In genomic region chr15:20192982-20193507, GRCh38 we compare ENCODE assay signal across 8 cellular contexts.
DNase-seq lines count a peak whose midpoint lies in the region; ATAC-seq and TF ChIP-seq lines count a peak whose summit lies in the region.
"Not testable (repeated sequence)": the region's sequence is repeated elsewhere in the genome, so short reads cannot be mapped to it uniquely, and the experiment has no call there.

No MANE protein-coding gene starts in this region.

- H3K9me3 ChIP-seq in CD4-positive, CD25-positive, alpha-beta regulatory T cell (ENCODE audit: control insufficient read depth in 2 of 2, low read length in 2 of 2); OCI-LY7 (ENCODE audit: low read length): not testable (repeated sequence)
- peaks cover 30% of the 10 kb centered on the region for H3K9me3 ChIP-seq in mucosa of descending colon

- CTCF ChIA-PET in OCI-LY7 (lab: Charles Lee; ENCODE audit: unreplicated experiment); activated CD4-positive, alpha-beta memory T cell treated with anti-CD3 and anti-CD28 coated beads for 36 hours (lab: Charles Lee): not testable (repeated sequence)

- not testable (repeated sequence) for H3K9me2 ChIP-seq in OCI-LY7 (ENCODE audit: insufficient read depth, low read length)

- DNase-seq in CD4-positive, CD25-positive, alpha-beta regulatory T cell: peak; percentile 23 to 47 (median 27)
- peak; percentile 0 for DNase-seq in OCI-LY7 (ENCODE audit: low spot score)
- peak; percentile 66 for DNase-seq in activated CD4-positive, alpha-beta memory T cell treated with anti-CD3 and anti-CD28 coated beads for 36 hours
- DNase-seq in chondrocyte (ENCODE audit: low spot score): not testable (repeated sequence)
- DNase-seq in mucosa of descending colon: peak in 1 of 3 donors; percentile 56
- DNase-seq in stimulated activated CD8-positive, alpha-beta memory T cell treated with anti-CD3 and anti-CD28 coated beads, Interleukin-15, amount 100 ng/mL, for 48 hours (ENCODE audit: low read depth in 2 of 2): peak; percentile 11 to 34

- not testable (repeated sequence) for H3K4me1 Mint-ChIP-seq in CD4-positive, CD25-positive, alpha-beta regulatory T cell; activated CD4-positive, alpha-beta memory T cell treated with anti-CD3 and anti-CD28 coated beads for 36 hours (ENCODE audit: low read depth); chondrocyte (ENCODE audit: low read depth)

- POLR2A ChIA-PET in OCI-LY7 (lab: Charles Lee); activated CD4-positive, alpha-beta memory T cell treated with anti-CD3 and anti-CD28 coated beads for 36 hours (lab: Charles Lee): not testable (repeated sequence)

- not testable (repeated sequence) for H3K4me1 ChIP-seq in CD4-positive, CD25-positive, alpha-beta regulatory T cell (ENCODE audit: control insufficient read depth, insufficient read depth, low read length, poor library complexity, severe bottlenecking); OCI-LY7 (ENCODE audit: insufficient read depth, low read length, poor library complexity, severe bottlenecking); mucosa of descending colon (ENCODE audit: low read depth)

- not testable (repeated sequence) for H4K20me1 ChIP-seq in OCI-LY7 (ENCODE audit: insufficient read depth, low read length)

- intact Hi-C loops in OCI-LY7 (cut with micrococcal nuclease; ENCODE audit: unreplicated experiment); activated CD4-positive, alpha-beta memory T cell treated with anti-CD3 and anti-CD28 coated beads for 36 hours (cut with micrococcal nuclease); mucosa of descending colon (cut with DNase I, micrococcal nuclease): not testable (repeated sequence)

- not testable (repeated sequence) for H3K27me3 ChIP-seq in CD4-positive, CD25-positive, alpha-beta regulatory T cell (ENCODE audit: control insufficient read depth, insufficient read depth, low read length)

- BruUV-seq in OCI-LY7 (replicated peaks; lab: Mats Ljungman, UMichigan): not testable (repeated sequence)

- not testable (repeated sequence) for H3K27ac ChIP-seq in CD4-positive, CD25-positive, alpha-beta regulatory T cell (ENCODE audit: insufficient read depth, low read length, poor library complexity, severe bottlenecking); OCI-LY7 (ENCODE audit: low read depth, low read length, poor library complexity, severe bottlenecking)

- H3K27me3 Mint-ChIP-seq in CD4-positive, CD25-positive, alpha-beta regulatory T cell; activated CD4-positive, alpha-beta memory T cell treated with anti-CD3 and anti-CD28 coated beads for 36 hours; chondrocyte (ENCODE audit: low read depth): not testable (repeated sequence)

- peak; percentile 81 to 92 for ATAC-seq in CD4-positive, CD25-positive, alpha-beta regulatory T cell (ENCODE audit: low read depth in 2 of 2)
- ATAC-seq in GM19468 (IDR thresholded peaks at IDR 0.05; ENCODE audit: extremely low read depth, unreplicated experiment) (peak; percentile 50), HG03103 (IDR thresholded peaks at IDR 0.05; ENCODE audit: low read depth, unreplicated experiment) (peak; percentile 94), mucosa of descending colon (peak; percentile 80)

- H3K27ac Mint-ChIP-seq in CD4-positive, CD25-positive, alpha-beta regulatory T cell; activated CD4-positive, alpha-beta memory T cell treated with anti-CD3 and anti-CD28 coated beads for 36 hours; chondrocyte (ENCODE audit: unreplicated experiment): not testable (repeated sequence)

- not testable (repeated sequence) for H2AFZ ChIP-seq in OCI-LY7 (ENCODE audit: low read length)

- not testable (repeated sequence) for H3K79me2 ChIP-seq in OCI-LY7 (ENCODE audit: insufficient read depth, low read depth, low read length)

- not testable (repeated sequence) for H3K36me3 Mint-ChIP-seq in CD4-positive, CD25-positive, alpha-beta regulatory T cell; activated CD4-positive, alpha-beta memory T cell treated with anti-CD3 and anti-CD28 coated beads for 36 hours; chondrocyte (ENCODE audit: low read depth)

- not testable (repeated sequence) for H3K4me3 ChIP-seq in CD4-positive, CD25-positive, alpha-beta regulatory T cell (ENCODE audit: low read depth, low read length); OCI-LY7 (ENCODE audit: low read depth, low read length, poor library complexity, severe bottlenecking); mucosa of descending colon

- H3K36me3 ChIP-seq in CD4-positive, CD25-positive, alpha-beta regulatory T cell (ENCODE audit: control insufficient read depth, insufficient read depth, low read length); OCI-LY7 (ENCODE audit: insufficient read depth, low read length); mucosa of descending colon (ENCODE audit: low read depth): not testable (repeated sequence)

- H3K9me3 Mint-ChIP-seq in CD4-positive, CD25-positive, alpha-beta regulatory T cell; activated CD4-positive, alpha-beta memory T cell treated with anti-CD3 and anti-CD28 coated beads for 36 hours: not testable (repeated sequence)
- H3K9me3 Mint-ChIP-seq in chondrocyte (ENCODE audit: low read depth): peaks cover 19% of the 10 kb centered on the region

- not testable (repeated sequence) for H3K4me3 Mint-ChIP-seq in CD4-positive, CD25-positive, alpha-beta regulatory T cell; activated CD4-positive, alpha-beta memory T cell treated with anti-CD3 and anti-CD28 coated beads for 36 hours; chondrocyte (ENCODE audit: unreplicated experiment)

- TF ChIP-seq CTCF in OCI-LY7 (conservative IDR thresholded peaks at IDR 0.05; ENCODE audit: low read length) (peak; percentile 75), chondrocyte (IDR thresholded peaks at IDR 0.05) (peak; percentile 30)
- TF ChIP-seq CTCF in mucosa of descending colon (IDR thresholded peaks at IDR 0.05): not testable (repeated sequence)

- H3K4me2 ChIP-seq in OCI-LY7 (ENCODE audit: low read length): not testable (repeated sequence)
